ENCODE assay signal across 8 cellular contexts in genomic region chr1:23980006-23980724, GRCh38. TPM values are rescaled to one million over a fixed set of nuclear protein-coding genes. Genes with fewer than 3 reads are reported as not detected.
A peak's percentile ranks its signal among the peaks of the same experiment; 100 is the strongest.
DNase-seq lines count a peak whose midpoint lies in the region; TF ChIP-seq lines count a peak whose summit lies in the region.

Gene SRSF10 (minus strand): TSS chr1:23980327. CDS start chr1:23980255, 72 bp downstream.

- H2BK12ac ChIP-seq in H9 (ENCODE audit: insufficient read length, low read depth, low read length) = peak within 1 kb of the TSS; percentile 16

- DNase-seq in G401 (ENCODE audit: low spot score) = peak; percentile 99
- DNase-seq in H9 = peak; percentile 99
- peak; percentile 99 for DNase-seq in M059J (ENCODE audit: low read depth)
- DNase-seq in SHP77 (lab: John Stamatoyannopoulos, UW) = peak; percentile 98
- DNase-seq in activated effector memory CD4-positive, alpha-beta T cell treated with Interleukin-2 at 50 U/mL for 16 hours = peak; percentile 98
- peak; percentile 99 for DNase-seq in fibroblast of pulmonary artery (ENCODE audit: low read depth)

- H3K79me2 ChIP-seq in H9 (ENCODE audit: insufficient read depth, low read length) = peaks cover 44% of the 10 kb centered on the region

- H3K14ac ChIP-seq in H9 (ENCODE audit: insufficient read depth, low read length) = peak within 1 kb of the TSS; percentile 100

- peak within 1 kb of the TSS; percentile 8 for H3T11ph ChIP-seq in H9 (ENCODE audit: low read length)

- H3K36me3 Mint-ChIP-seq in H9 (ENCODE audit: insufficient read depth in 1 of 3, low read depth in 3 of 3) (peaks cover 17 to 43% (median 41%) of the 10 kb centered on the region in 3 experiments), nephron (ENCODE audit: low read depth) (peaks cover 26% of the 10 kb centered on the region)
- peaks cover 43% of the 10 kb centered on the region for H3K36me3 Mint-ChIP-seq in stimulated activated naive CD8-positive, alpha-beta T cell treated with anti-CD3 and anti-CD28 coated beads, Interleukin-15, Interleukin-2, amounts not matched to agents 100 ng/mL and 50 ng/mL, for 24 hours (ENCODE audit: low read depth)

- no peaks in the 10 kb centered on the region for H3K79me1 ChIP-seq in H9 (ENCODE audit: insufficient read depth, low read depth, low read length, poor library complexity, severe bottlenecking)

- peak within 1 kb of the TSS; percentile 98 for H3K27ac ChIP-seq in H9 (ENCODE audit: insufficient read length, low read depth, low read length)

- peak within 1 kb of the TSS; percentile 57; the same call in 1 of the 2 replicates for H3K4ac ChIP-seq in H9 (ENCODE audit: low read depth, low read length)

- peak within 1 kb of the TSS; percentile 79 for H4K8ac ChIP-seq in H9 (replicated peaks; ENCODE audit: insufficient read length, low read depth, low read length)

- peaks cover 1% of the 10 kb centered on the region; the same call in 1 of the 2 replicates for H3K27me3 Mint-ChIP-seq in H9 (ENCODE audit: low read depth)
- no peaks in the 10 kb centered on the region for H3K27me3 Mint-ChIP-seq in nephron (ENCODE audit: low read depth)
- H3K27me3 Mint-ChIP-seq in stimulated activated naive CD8-positive, alpha-beta T cell treated with anti-CD3 and anti-CD28 coated beads, Interleukin-15, Interleukin-2, amounts not matched to agents 100 ng/mL and 50 ng/mL, for 24 hours = no peaks in the 10 kb centered on the region

- H3K9ac ChIP-seq in H9 (ENCODE audit: extremely low read depth, insufficient read length, low read length) = peak within 1 kb of the TSS; percentile 98

- peak within 1 kb of the TSS; percentile 100 for H3K18ac ChIP-seq in H9 (ENCODE audit: insufficient read length, low read depth, low read length)

- in situ Hi-C loops in G401 (cut with HindIII; ENCODE audit: low sequenced_read_pairs) = no loop called here

- H2AFZ ChIP-seq in H9 (ENCODE audit: low read length) = no peak within 1 kb of the TSS

- no peaks in the 10 kb centered on the region for H3K23me2 ChIP-seq in H9 (ENCODE audit: insufficient read length, low read depth, low read length, poor library complexity, severe bottlenecking)

- no peaks in the 10 kb centered on the region for H3K27me3 ChIP-seq in H9 (ENCODE audit: insufficient read depth, low read length)

- WGBS in H9 (ENCODE audit: extremely low coverage, insufficient read length, low lambda C conversion rate) = no CpG with 5 or more reads among the region's 67 CpGs

- H2BK120ac ChIP-seq in H9 (ENCODE audit: low read depth, low read length, poor library complexity, severe bottlenecking) = peak within 1 kb of the TSS; percentile 90

- no peak within 1 kb of the TSS; the same call in 1 of the 2 replicates for H2BK15ac ChIP-seq in H9 (ENCODE audit: low read depth, low read length)

- peak within 1 kb of the TSS; percentile 98 for H4K5ac ChIP-seq in H9 (ENCODE audit: insufficient read length, low read depth, low read length)

- H3K4me1 ChIP-seq in H9 (ENCODE audit: insufficient read depth, low read length) = peaks cover 2% of the 10 kb centered on the region; the same call in 1 of the 2 replicates

- H3K27ac Mint-ChIP-seq in H9 (peak within 1 kb of the TSS; percentile 99), nephron (peak within 1 kb of the TSS; percentile 98 to 99 (median 99))
- peak within 1 kb of the TSS; percentile 97 for H3K27ac Mint-ChIP-seq in stimulated activated naive CD8-positive, alpha-beta T cell treated with anti-CD3 and anti-CD28 coated beads, Interleukin-15, Interleukin-2, amounts not matched to agents 100 ng/mL and 50 ng/mL, for 24 hours

- peak within 1 kb of the TSS; percentile 31 for H3K56ac ChIP-seq in H9 (ENCODE audit: insufficient read length, low read depth, low read length)

- peak within 1 kb of the TSS; percentile 82 for H3K4me3 ChIP-seq in fibroblast of pulmonary artery (replicated peaks; ENCODE audit: low read depth, low read length)

- no peak; the same call in 2 of the 3 replicates for TF ChIP-seq CTCF in H9 (conservative IDR thresholded peaks at IDR 0.05)
- TF ChIP-seq CTCF in fibroblast of pulmonary artery (IDR thresholded peaks at IDR 0.05; ENCODE audit: low read length, missing control alignments) = peak; percentile 37
- peak in 2 of 3 experiments; percentile 22 to 38 for TF ChIP-seq CTCF in nephron (IDR thresholded peaks at IDR 0.05; ENCODE audit: unreplicated experiment in 3 of 3)

- H4K20me1 ChIP-seq in H9 (ENCODE audit: control insufficient read depth, insufficient read depth, insufficient read length) = no peaks in the 10 kb centered on the region

- H3K4me1 Mint-ChIP-seq in H9 (peaks cover 34 to 50% of the 10 kb centered on the region in 2 experiments), nephron (peaks cover 44% of the 10 kb centered on the region)
- H3K4me1 Mint-ChIP-seq in stimulated activated naive CD8-positive, alpha-beta T cell treated with anti-CD3 and anti-CD28 coated beads, Interleukin-15, Interleukin-2, amounts not matched to agents 100 ng/mL and 50 ng/mL, for 24 hours (ENCODE audit: low read depth) = peaks cover 53% of the 10 kb centered on the region

- peak within 1 kb of the TSS; percentile 70 for H3K4me2 ChIP-seq in H9 (ENCODE audit: insufficient read depth, insufficient read length, low read length)

- H3K9me3 ChIP-seq in H9 (ENCODE audit: control insufficient read depth, low read depth, low read length) = no peaks in the 10 kb centered on the region

- H3K23ac ChIP-seq in H9 (ENCODE audit: insufficient read length, low read depth, low read length) = no peak within 1 kb of the TSS

- H4K91ac ChIP-seq in H9 (ENCODE audit: insufficient read length, low read depth, low read length) = peak within 1 kb of the TSS; percentile 98

- peaks cover 0 to 3% of the 10 kb centered on the region in 2 experiments; a peak in 1 of 5 replicates for H3K9me3 Mint-ChIP-seq in H9
- H3K9me3 Mint-ChIP-seq in nephron = no peaks in the 10 kb centered on the region
- no peaks in the 10 kb centered on the region for H3K9me3 Mint-ChIP-seq in stimulated activated naive CD8-positive, alpha-beta T cell treated with anti-CD3 and anti-CD28 coated beads, Interleukin-15, Interleukin-2, amounts not matched to agents 100 ng/mL and 50 ng/mL, for 24 hours

- peak within 1 kb of the TSS; percentile 91 for H2AK5ac ChIP-seq in H9 (ENCODE audit: insufficient read length, low read length)

- no peak within 1 kb of the TSS for H2BK20ac ChIP-seq in H9 (ENCODE audit: low read depth, low read length, poor library complexity, severe bottlenecking)

- peak within 1 kb of the TSS; percentile 75 for H2BK5ac ChIP-seq in H9 (ENCODE audit: insufficient read length, low read length)

- H3K4me3 Mint-ChIP-seq in H9 (peak within 1 kb of the TSS; percentile 92 to 94), nephron (peak within 1 kb of the TSS; percentile 92 to 98 (median 97))
- peak within 1 kb of the TSS; percentile 100 for H3K4me3 Mint-ChIP-seq in stimulated activated naive CD8-positive, alpha-beta T cell treated with anti-CD3 and anti-CD28 coated beads, Interleukin-15, Interleukin-2, amounts not matched to agents 100 ng/mL and 50 ng/mL, for 24 hours

RNA-seq across cellular contexts. Expression of gene SRSF10, which starts in this region (rescaled TPM):
- 49.6 and 63.2 TPM in 2 replicates for total RNA-seq in G401 (2014; rRNA removed; shearing (Covaris generic))
- 238 and 242 TPM in 2 replicates for total RNA-seq in H9 (2021)
- 74.6 and 108 TPM in 2 replicates for total RNA-seq in M059J (2014; rRNA removed; shearing (Covaris generic))

Comparison
In these comparisons a context has a peak if more than half of its experiments do, and no peak if none do; other contexts are left out.
1. Peak in every context shown above with its lines: DNase-seq, H3K4me3 ChIP-seq and H3K27ac ChIP-seq.